In genomic region chr15:47548189-47548588, GRCh38 we compare ENCODE assay signal across 18 cellular contexts.
"Had no signal": no experiment of that assay in that cellular context is flagged by ENCODE, and none has a peak within 500 bp of the region (broad histone marks: within the 10 kb centered on the region; RNA-seq: fewer than 3 reads in every experiment).

No MANE protein-coding gene starts in this region.

- H3K27me3 ChIP-seq: gastrocnemius medialis, tibial artery had no signal

- H3K36me3 ChIP-seq: gastrocnemius medialis, left ventricle myocardium inferior, tibial artery had no signal

- H3K27ac ChIP-seq: gastrocnemius medialis, left ventricle myocardium inferior, tibial artery had no signal

- ATAC-seq: activated CD8-positive, alpha-beta T cell treated with anti-CD3 and anti-CD28 coated beads, Interleukin-2, amount 10 ng/mL, durations not matched to agents 7 days and 5 days; activated naive CD4-positive, alpha-beta T cell treated with anti-CD3 and anti-CD28 coated beads, Interleukin-2, amount 50 U/mL, for 72 hours; esophagus mucosa; gastrocnemius medialis; naive thymus-derived CD8-positive, alpha-beta T cell had no signal

- DNase-seq: activated CD4-positive, alpha-beta T cell treated with anti-CD3 and anti-CD28 coated beads for 1 hour; activated CD4-positive, alpha-beta T cell treated with anti-CD3 and anti-CD28 coated beads, Interleukin-2, amount 50 U/mL, for 1 hour; activated CD8-positive, alpha-beta T cell treated with anti-CD3 and anti-CD28 coated beads, Interleukin-2, amount 10 ng/mL, durations not matched to agents 7 days and 5 days; activated gamma-delta T cell treated with Interleukin-2 at 50 U/mL for 16 hours; activated T-cell treated with anti-CD3 and anti-CD28 coated beads, Interleukin-2, amount 50 U/mL, for 1 hour; aorta; central memory CD4-positive, alpha-beta T cell; effector memory CD4-positive, alpha-beta T cell; gastrocnemius medialis; hippocampal formation; left ventricle myocardium inferior; naive thymus-derived CD8-positive, alpha-beta T cell; stimulated activated CD4-positive, alpha-beta T cell treated with anti-CD3 and anti-CD28 coated beads, Interleukin-12 subunit alpha, Interleukin-12 subunit beta, amount 100 ng/mL, for 4 hours; stimulated activated CD4-positive, alpha-beta T cell treated with anti-CD3 and anti-CD28 coated beads, Interleukin-4, amount 100 ng/mL, for 4 hours; substantia nigra; tibial artery had no signal

- H3K9me3 ChIP-seq: gastrocnemius medialis, left ventricle myocardium inferior, tibial artery had no signal

- H3K4me1 ChIP-seq: gastrocnemius medialis, left ventricle myocardium inferior, tibial artery had no signal

- H3K4me3 ChIP-seq: gastrocnemius medialis, left ventricle myocardium inferior, tibial artery had no signal
